11 cellular contexts compared by ENCODE assay signal in the genomic region with DNA sequence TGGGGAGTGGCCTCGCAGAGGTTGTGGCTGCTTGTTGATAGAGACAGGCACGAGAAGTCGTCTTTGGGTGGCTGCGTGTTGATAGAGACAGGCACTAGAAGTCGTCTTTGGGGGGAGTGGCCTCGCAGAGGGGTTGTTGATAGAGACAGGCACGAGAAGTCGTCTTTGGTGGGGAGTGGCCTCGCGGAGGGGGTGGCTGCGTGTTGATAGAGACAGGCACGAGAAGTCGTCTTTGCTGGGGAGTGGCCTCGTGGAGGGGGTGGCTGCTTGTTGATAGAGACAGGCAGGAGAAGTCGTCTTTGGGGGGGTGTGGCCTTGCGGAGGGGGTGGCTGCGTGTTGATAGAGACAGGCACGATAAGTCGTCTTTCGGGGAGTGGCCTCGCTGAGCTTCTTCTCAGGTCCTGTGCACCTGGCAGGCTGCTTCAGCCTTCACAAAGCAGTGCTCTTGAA.
DNase-seq lines count a peak whose midpoint lies in the region; ATAC-seq and TF ChIP-seq lines count a peak whose summit lies in the region.
"Had no signal": no experiment of that assay in that cellular context is flagged by ENCODE, and none has a peak within 500 bp of the region (broad histone marks: within the 10 kb centered on the region; RNA-seq: fewer than 3 reads in every experiment).

No MANE protein-coding gene starts in this region.

- WGBS in stomach, 5 donors: 25 to 47% (median 40%) methylated on average over 17 to 21 of the region's 21 CpGs

- peak overlapping the region; percentile 48 for H3K4me3 Mint-ChIP-seq in activated CD4-positive, alpha-beta memory T cell treated with anti-CD3 and anti-CD28 coated beads for 36 hours
- no peak overlapping the region for H3K4me3 Mint-ChIP-seq in activated CD4-positive, alpha-beta memory T cell treated with anti-CD3 and anti-CD28 coated beads, Interleukin-2, amount 10 ng/mL, durations not matched to agents 7 days and 5 days
- H3K4me3 Mint-ChIP-seq in activated naive CD8-positive, alpha-beta T cell treated with anti-CD3 and anti-CD28 coated beads, Interleukin-2, amount 10 ng/mL, durations not matched to agents 7 days and 5 days: peak overlapping the region; percentile 29

- no peaks in the 10 kb centered on the region for H3K27me3 Mint-ChIP-seq in activated CD4-positive, alpha-beta memory T cell treated with anti-CD3 and anti-CD28 coated beads for 36 hours
- no peaks in the 10 kb centered on the region for H3K27me3 Mint-ChIP-seq in activated CD4-positive, alpha-beta memory T cell treated with anti-CD3 and anti-CD28 coated beads, Interleukin-2, amount 10 ng/mL, durations not matched to agents 7 days and 5 days
- no peaks in the 10 kb centered on the region for H3K27me3 Mint-ChIP-seq in activated naive CD8-positive, alpha-beta T cell treated with anti-CD3 and anti-CD28 coated beads, Interleukin-2, amount 10 ng/mL, durations not matched to agents 7 days and 5 days

- H3K27ac Mint-ChIP-seq in activated CD4-positive, alpha-beta memory T cell treated with anti-CD3 and anti-CD28 coated beads for 36 hours: no peak overlapping the region
- no peak overlapping the region for H3K27ac Mint-ChIP-seq in activated CD4-positive, alpha-beta memory T cell treated with anti-CD3 and anti-CD28 coated beads, Interleukin-2, amount 10 ng/mL, durations not matched to agents 7 days and 5 days
- peak overlapping the region; percentile 35 for H3K27ac Mint-ChIP-seq in activated naive CD8-positive, alpha-beta T cell treated with anti-CD3 and anti-CD28 coated beads, Interleukin-2, amount 10 ng/mL, durations not matched to agents 7 days and 5 days

- TF ChIP-seq POLR2A in stomach (IDR thresholded peaks at IDR 0.05): no peak

- POLR2A ChIA-PET in activated CD4-positive, alpha-beta memory T cell treated with anti-CD3 and anti-CD28 coated beads for 36 hours (lab: Charles Lee): no interaction called here
- POLR2A ChIA-PET in activated CD4-positive, alpha-beta memory T cell treated with anti-CD3 and anti-CD28 coated beads, Interleukin-2, amount 10 ng/mL, durations not matched to agents 7 days and 5 days (lab: Charles Lee): no interaction called here
- POLR2A ChIA-PET in activated naive CD8-positive, alpha-beta T cell treated with anti-CD3 and anti-CD28 coated beads, Interleukin-2, amount 10 ng/mL, durations not matched to agents 7 days and 5 days (lab: Charles Lee): no interaction called here

- ATAC-seq in activated naive CD8-positive, alpha-beta T cell treated with anti-CD3 and anti-CD28 coated beads, Interleukin-2, amount 10 ng/mL, durations not matched to agents 7 days and 5 days (ENCODE audit: low read depth): no peak
- ATAC-seq in GM19023 (IDR thresholded peaks at IDR 0.05; ENCODE audit: unreplicated experiment): no peak
- no peak for ATAC-seq in HG02970 (IDR thresholded peaks at IDR 0.05; ENCODE audit: low FRiP score, unreplicated experiment)
- ATAC-seq in HG02678 (IDR thresholded peaks at IDR 0.05; ENCODE audit: unreplicated experiment): no peak

- H3K36me3 Mint-ChIP-seq in activated CD4-positive, alpha-beta memory T cell treated with anti-CD3 and anti-CD28 coated beads for 36 hours: peaks cover 16% of the 10 kb centered on the region
- peaks cover 31% of the 10 kb centered on the region for H3K36me3 Mint-ChIP-seq in activated CD4-positive, alpha-beta memory T cell treated with anti-CD3 and anti-CD28 coated beads, Interleukin-2, amount 10 ng/mL, durations not matched to agents 7 days and 5 days (ENCODE audit: low read depth)
- peaks cover 20% of the 10 kb centered on the region for H3K36me3 Mint-ChIP-seq in activated naive CD8-positive, alpha-beta T cell treated with anti-CD3 and anti-CD28 coated beads, Interleukin-2, amount 10 ng/mL, durations not matched to agents 7 days and 5 days

- peaks cover 7% of the 10 kb centered on the region for H3K9me3 ChIP-seq in iPS-20b (ENCODE audit: insufficient read depth, low read depth, low read length)
- H3K9me3 ChIP-seq in stomach: peaks cover 0 to 14% (median 9%) of the 10 kb centered on the region in 4 donors
- H3K9me3 ChIP-seq: ovary had no signal

- H3K36me3 ChIP-seq in iPS-20b (ENCODE audit: insufficient read depth, low read depth, low read length) (no peaks in the 10 kb centered on the region), stomach (no peaks in the 10 kb centered on the region)
- H3K36me3 ChIP-seq: ovary had no signal

- peak overlapping the region; percentile 74 for H3K4me3 ChIP-seq in iPS-20b (ENCODE audit: low read length)
- H3K4me3 ChIP-seq in stomach: peak overlapping the region; percentile 26 to 31 (median 30)
- H3K4me3 ChIP-seq: ovary had no signal

- peaks cover 26% of the 10 kb centered on the region for H3K9me3 Mint-ChIP-seq in activated CD4-positive, alpha-beta memory T cell treated with anti-CD3 and anti-CD28 coated beads for 36 hours
- H3K9me3 Mint-ChIP-seq in activated CD4-positive, alpha-beta memory T cell treated with anti-CD3 and anti-CD28 coated beads, Interleukin-2, amount 10 ng/mL, durations not matched to agents 7 days and 5 days: peaks cover 43% of the 10 kb centered on the region
- H3K9me3 Mint-ChIP-seq in activated naive CD8-positive, alpha-beta T cell treated with anti-CD3 and anti-CD28 coated beads, Interleukin-2, amount 10 ng/mL, durations not matched to agents 7 days and 5 days: peaks cover 4% of the 10 kb centered on the region

- H3K9ac ChIP-seq in iPS-20b (ENCODE audit: low read depth, low read length): no peak overlapping the region

- no peaks in the 10 kb centered on the region for H3K27me3 ChIP-seq in iPS-20b (ENCODE audit: insufficient read depth, low read length)
- no peaks in the 10 kb centered on the region for H3K27me3 ChIP-seq in stomach
- H3K27me3 ChIP-seq: ovary had no signal

- peaks cover 54% of the 10 kb centered on the region for H3K4me1 Mint-ChIP-seq in activated CD4-positive, alpha-beta memory T cell treated with anti-CD3 and anti-CD28 coated beads for 36 hours (ENCODE audit: low read depth)
- H3K4me1 Mint-ChIP-seq in activated CD4-positive, alpha-beta memory T cell treated with anti-CD3 and anti-CD28 coated beads, Interleukin-2, amount 10 ng/mL, durations not matched to agents 7 days and 5 days: peaks cover 21% of the 10 kb centered on the region
- H3K4me1 Mint-ChIP-seq in activated naive CD8-positive, alpha-beta T cell treated with anti-CD3 and anti-CD28 coated beads, Interleukin-2, amount 10 ng/mL, durations not matched to agents 7 days and 5 days: peaks cover 14% of the 10 kb centered on the region

- no peak for TF ChIP-seq CTCF in stomach (IDR thresholded peaks at IDR 0.05)

- no peak for DNase-seq in activated CD4-positive, alpha-beta memory T cell treated with anti-CD3 and anti-CD28 coated beads for 36 hours
- no peak for DNase-seq in activated CD4-positive, alpha-beta memory T cell treated with anti-CD3 and anti-CD28 coated beads, Interleukin-2, amount 10 ng/mL, durations not matched to agents 7 days and 5 days
- no peak for DNase-seq in activated naive CD8-positive, alpha-beta T cell treated with anti-CD3 and anti-CD28 coated beads, Interleukin-2, amount 10 ng/mL, durations not matched to agents 7 days and 5 days
- no peak for DNase-seq in stomach
- DNase-seq: NCI-H526 treated with DMSO at 0.1 percent for 48 hours had no signal

- no peak for TF ChIP-seq EP300 in stomach (IDR thresholded peaks at IDR 0.05)

- intact Hi-C loops in activated CD4-positive, alpha-beta memory T cell treated with anti-CD3 and anti-CD28 coated beads for 36 hours (cut with micrococcal nuclease): loop anchor here (10.0 kb wide), 1 partner anchor 86 kb away; no protein-coding TSS in a partner anchor
- intact Hi-C loops in stomach (cut with DNase I; ENCODE audit: low total_unique reads): no loop called here

- H3K27ac ChIP-seq in iPS-20b (ENCODE audit: low read length) (no peak overlapping the region), stomach (no peak overlapping the region)
- H3K27ac ChIP-seq: epithelial cell of prostate had no signal

- CTCF ChIA-PET in activated CD4-positive, alpha-beta memory T cell treated with anti-CD3 and anti-CD28 coated beads for 36 hours (lab: Charles Lee): no interaction called here
- CTCF ChIA-PET in activated CD4-positive, alpha-beta memory T cell treated with anti-CD3 and anti-CD28 coated beads, Interleukin-2, amount 10 ng/mL, durations not matched to agents 7 days and 5 days (lab: Charles Lee): no interaction called here

- H3K4me1 ChIP-seq in iPS-20b (ENCODE audit: insufficient read depth, low read length) (peaks cover 3% of the 10 kb centered on the region; the same call in 1 of the 2 replicates), stomach (peaks cover 0 to 23% (median 13%) of the 10 kb centered on the region in 4 donors)
